23 cellular contexts compared by ENCODE assay signal in the genomic region with DNA sequence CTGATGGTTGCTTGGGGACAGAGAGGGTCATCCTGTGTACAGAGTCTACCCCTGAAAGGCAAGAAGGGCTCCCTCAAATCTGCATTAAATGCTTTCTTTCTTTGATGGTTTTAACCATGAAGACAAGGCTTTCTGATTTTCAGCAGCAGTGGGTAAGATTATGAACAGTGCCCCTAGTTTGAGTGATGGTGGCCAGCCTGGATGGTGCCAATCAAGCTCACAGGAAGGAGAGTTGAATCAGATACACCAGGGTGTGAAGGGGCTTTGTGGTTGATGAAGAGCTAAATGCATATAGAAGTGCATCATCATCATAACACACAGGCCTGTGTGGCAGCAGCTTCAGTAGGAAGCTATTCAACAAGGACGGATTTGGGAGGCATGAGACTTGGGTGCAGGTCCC. TPM values are rescaled to one million over a fixed set of nuclear protein-coding genes. Genes with fewer than 3 reads are reported as not detected.
"Had no signal": no experiment of that assay in that cellular context is flagged by ENCODE, and none has a peak within 500 bp of the region (broad histone marks: within the 10 kb centered on the region; RNA-seq: fewer than 3 reads in every experiment).

No MANE protein-coding gene starts in this region.

- DNase-seq: activated CD4-positive, alpha-beta T cell treated with anti-CD3 and anti-CD28 coated beads for 1 hour; activated CD4-positive, alpha-beta T cell treated with anti-CD3 and anti-CD28 coated beads, Interleukin-2, amount 50 U/mL, for 1 hour; activated CD8-positive, alpha-beta memory T cell treated with anti-CD3 and anti-CD28 coated beads for 24 hours; amygdala; heart left ventricle; islet precursor cell; left colon; naive B cell; ovary; stimulated activated CD4-positive, alpha-beta T cell treated with anti-CD3 and anti-CD28 coated beads, Interleukin-1b, Interleukin-23, amount 100 ng/mL, for 48 hours; stomach; transverse colon; uterus had no signal

- H3K36me3 ChIP-seq: heart left ventricle, ovary, prostate gland, stomach, suprapubic skin, transverse colon, uterus had no signal

- H3K4me3 Mint-ChIP-seq: activated naive CD4-positive, alpha-beta T cell treated with anti-CD3 and anti-CD28 coated beads for 36 hours; memory B cell; naive B cell had no signal

- H3K27ac Mint-ChIP-seq: activated naive CD4-positive, alpha-beta T cell treated with anti-CD3 and anti-CD28 coated beads for 36 hours; memory B cell; naive B cell had no signal

- H3K9me3 ChIP-seq: heart left ventricle, ovary, prostate gland, stomach, suprapubic skin, transverse colon, uterus had no signal

- H3K36me3 Mint-ChIP-seq: memory B cell, naive B cell had no signal

- H3K27ac ChIP-seq: heart left ventricle, ovary, prostate gland, stomach, suprapubic skin, transverse colon, uterus had no signal

- ATAC-seq: heart left ventricle, left colon had no signal

- H3K27me3 ChIP-seq: ovary, transverse colon, uterus had no signal

- H3K4me1 ChIP-seq: heart left ventricle, prostate gland, stomach, transverse colon, uterus had no signal

- H3K4me3 ChIP-seq: heart left ventricle, ovary, prostate gland, stomach, suprapubic skin, transverse colon, uterus had no signal

- H3K9me3 Mint-ChIP-seq: activated naive CD4-positive, alpha-beta T cell treated with anti-CD3 and anti-CD28 coated beads for 36 hours; memory B cell; naive B cell had no signal

RNA-seq across cellular contexts. Expression of gene KRT85, which starts 5.7 kb away (rescaled TPM):
- total RNA-seq: activated naive CD4-positive, alpha-beta T cell treated with anti-CD3 and anti-CD28 coated beads for 36 hours; cerebellum; epithelial cell of proximal tubule; fibroblast of villous mesenchyme; heart left ventricle; left colon; mucosa of gallbladder; ovary; prostate gland; stomach; T-helper 2 cell treated with Interferon-gamma antibody and Interleukin-4, amounts not matched to agents 100 ng/mL and 5 ng/mL, for 36 hours; transverse colon had no signal
- polyA plus RNA-seq: heart left ventricle, ovary, stomach had no signal

RNA-seq across cellular contexts. Expression of gene KRT84, which starts 23.9 kb away (rescaled TPM):
- total RNA-seq: activated naive CD4-positive, alpha-beta T cell treated with anti-CD3 and anti-CD28 coated beads for 36 hours; cerebellum; epithelial cell of proximal tubule; fibroblast of villous mesenchyme; heart left ventricle; left colon; mucosa of gallbladder; ovary; prostate gland; skeletal muscle tissue; stomach; T-helper 2 cell treated with Interferon-gamma antibody and Interleukin-4, amounts not matched to agents 100 ng/mL and 5 ng/mL, for 36 hours; transverse colon had no signal
- polyA plus RNA-seq: heart left ventricle, ovary, stomach had no signal

RNA-seq across cellular contexts. Expression of gene KRT83, which starts 40.4 kb away (rescaled TPM):
- total RNA-seq: activated naive CD4-positive, alpha-beta T cell treated with anti-CD3 and anti-CD28 coated beads for 36 hours; cerebellum; epithelial cell of proximal tubule; fibroblast of villous mesenchyme; heart left ventricle; left colon; mucosa of gallbladder; ovary; skeletal muscle tissue; stomach; T-helper 2 cell treated with Interferon-gamma antibody and Interleukin-4, amounts not matched to agents 100 ng/mL and 5 ng/mL, for 36 hours; transverse colon had no signal
- polyA plus RNA-seq: heart left ventricle, ovary, stomach had no signal

RNA-seq across cellular contexts. Expression of gene KRT82, which starts 44.6 kb away (rescaled TPM):
- total RNA-seq: activated naive CD4-positive, alpha-beta T cell treated with anti-CD3 and anti-CD28 coated beads for 36 hours; cerebellum; epithelial cell of proximal tubule; fibroblast of villous mesenchyme; heart left ventricle; left colon; mucosa of gallbladder; ovary; prostate gland; skeletal muscle tissue; stomach; T-helper 2 cell treated with Interferon-gamma antibody and Interleukin-4, amounts not matched to agents 100 ng/mL and 5 ng/mL, for 36 hours; transverse colon; uterus had no signal
- polyA plus RNA-seq: heart left ventricle, ovary, stomach had no signal
